20 cellular contexts compared by ENCODE assay signal in the genomic region with DNA sequence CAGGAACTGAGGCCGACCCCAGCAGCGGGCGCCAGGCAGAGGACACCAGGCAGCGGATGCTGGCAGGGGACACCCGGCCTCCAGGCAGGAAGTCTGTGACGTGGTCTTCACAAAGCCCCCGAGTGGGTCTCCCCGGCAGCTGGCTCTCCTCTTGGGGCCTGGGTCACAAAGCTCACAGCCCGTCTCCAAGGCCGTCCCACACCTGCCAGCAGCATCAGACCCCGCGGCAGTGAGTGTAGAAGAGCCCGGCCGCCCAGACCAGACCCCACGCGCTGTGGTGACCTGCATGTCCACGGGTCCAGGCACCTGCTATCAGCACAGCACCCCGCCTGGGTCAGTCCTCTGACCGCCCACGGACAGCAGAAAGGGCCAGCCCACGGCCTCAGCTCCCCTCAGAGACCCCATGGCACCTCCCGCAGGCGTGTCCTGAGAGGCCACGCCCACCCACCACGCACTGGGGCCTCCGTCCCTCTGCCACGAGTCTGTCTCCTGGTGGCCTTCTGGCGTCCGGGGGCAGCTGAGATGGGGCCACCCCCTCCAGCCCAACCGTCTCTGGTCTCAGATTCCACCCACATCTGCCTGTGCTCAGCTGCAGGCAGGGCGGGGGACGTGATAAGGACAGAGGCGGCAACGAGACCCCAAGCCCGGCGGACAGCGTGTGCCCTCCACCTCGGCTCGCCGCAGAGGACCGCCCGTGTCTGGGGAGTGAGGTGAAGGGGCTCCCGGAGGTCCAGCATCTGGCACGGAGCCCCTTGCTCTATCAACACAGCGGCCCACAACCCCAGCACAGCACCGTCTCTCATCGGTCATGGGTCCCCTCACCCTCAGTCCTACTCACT. TPM values are rescaled to one million over a fixed set of nuclear protein-coding genes. Genes with fewer than 3 reads are reported as not detected.
"Had no signal": no experiment of that assay in that cellular context is flagged by ENCODE, and none has a peak within 500 bp of the region (broad histone marks: within the 10 kb centered on the region; RNA-seq: fewer than 3 reads in every experiment).

No MANE protein-coding gene starts in this region.

- H3K4me3 Mint-ChIP-seq: activated B cell treated with CpG ODN at 0.5 μM for 24 hours; activated CD8-positive, alpha-beta memory T cell treated with anti-CD3 and anti-CD28 coated beads, Interleukin-2, amount 10 ng/mL, durations not matched to agents 7 days and 5 days; activated T-cell treated with anti-CD3 and anti-CD28 coated beads, Interleukin-2, amount 50 U/mL, for 4 hours; natural killer cell; stimulated activated naive CD8-positive, alpha-beta T cell treated with anti-CD3 and anti-CD28 coated beads, Interleukin-15, Interleukin-2, amounts not matched to agents 100 ng/mL and 50 ng/mL, for 24 hours had no signal

- FAIRE-seq: colon had no signal

- H3K9me3 ChIP-seq: gastroesophageal sphincter, testis had no signal

- H3K36me3 ChIP-seq: cardiac muscle cell had no signal

- H3K27ac Mint-ChIP-seq: activated B cell treated with CpG ODN at 0.5 μM for 24 hours; activated CD8-positive, alpha-beta memory T cell treated with anti-CD3 and anti-CD28 coated beads, Interleukin-2, amount 10 ng/mL, durations not matched to agents 7 days and 5 days; stimulated activated naive CD8-positive, alpha-beta T cell treated with anti-CD3 and anti-CD28 coated beads, Interleukin-15, Interleukin-2, amounts not matched to agents 100 ng/mL and 50 ng/mL, for 24 hours had no signal

- DNase-seq: activated B cell treated with CpG ODN at 0.5 μM for 24 hours; activated CD4-positive, alpha-beta T cell treated with anti-CD3 and anti-CD28 coated beads, Interleukin-2, amount 50 U/mL, for 1 hour; activated CD8-positive, alpha-beta memory T cell treated with anti-CD3 and anti-CD28 coated beads, Interleukin-2, amount 10 ng/mL, durations not matched to agents 7 days and 5 days; activated gamma-delta T cell; activated T-cell treated with anti-CD3 and anti-CD28 coated beads, Interleukin-2, amount 50 U/mL, for 4 hours; hippocampal formation; kidney glomerular epithelial cell; natural killer cell; nucleus accumbens; stimulated activated CD4-positive, alpha-beta T cell treated with anti-CD3 and anti-CD28 coated beads, Interleukin-2, amount 100 ng/mL, for 24 hours; T-helper 1 cell; testis had no signal

- H3K27me3 Mint-ChIP-seq: activated B cell treated with CpG ODN at 0.5 μM for 24 hours; activated CD8-positive, alpha-beta memory T cell treated with anti-CD3 and anti-CD28 coated beads, Interleukin-2, amount 10 ng/mL, durations not matched to agents 7 days and 5 days; stimulated activated naive CD8-positive, alpha-beta T cell treated with anti-CD3 and anti-CD28 coated beads, Interleukin-15, Interleukin-2, amounts not matched to agents 100 ng/mL and 50 ng/mL, for 24 hours had no signal

- H3K36me3 Mint-ChIP-seq: activated CD8-positive, alpha-beta memory T cell treated with anti-CD3 and anti-CD28 coated beads, Interleukin-2, amount 10 ng/mL, durations not matched to agents 7 days and 5 days; natural killer cell had no signal

- H3K27ac ChIP-seq: cardiac muscle cell had no signal

- H3K9me3 Mint-ChIP-seq: activated B cell treated with CpG ODN at 0.5 μM for 24 hours; activated T-cell treated with anti-CD3 and anti-CD28 coated beads, Interleukin-2, amount 50 U/mL, for 4 hours; natural killer cell; stimulated activated naive CD8-positive, alpha-beta T cell treated with anti-CD3 and anti-CD28 coated beads, Interleukin-15, Interleukin-2, amounts not matched to agents 100 ng/mL and 50 ng/mL, for 24 hours had no signal

- H3K27me3 ChIP-seq: cardiac muscle cell, gastroesophageal sphincter, testis had no signal

- ATAC-seq: activated CD8-positive, alpha-beta memory T cell treated with anti-CD3 and anti-CD28 coated beads, Interleukin-2, amount 10 ng/mL, durations not matched to agents 7 days and 5 days; activated T-cell treated with anti-CD3 and anti-CD28 coated beads, Interleukin-2, amount 50 U/mL, for 4 hours; gastroesophageal sphincter; natural killer cell; sciatic nerve had no signal

- H3K4me1 Mint-ChIP-seq: activated B cell treated with CpG ODN at 0.5 μM for 24 hours had no signal

- H3K4me3 ChIP-seq: cardiac muscle cell, gastroesophageal sphincter, testis had no signal

RNA-seq across cellular contexts. Expression of a gene that starts 52.3 kb away (rescaled TPM):
- total RNA-seq: activated B cell treated with CpG ODN at 0.5 μM for 24 hours; activated CD8-positive, alpha-beta memory T cell treated with anti-CD3 and anti-CD28 coated beads, Interleukin-2, amount 10 ng/mL, durations not matched to agents 7 days and 5 days; activated T-cell treated with anti-CD3 and anti-CD28 coated beads, Interleukin-2, amount 50 U/mL, for 4 hours; natural killer cell; posterior vena cava; sciatic nerve; SK-MEL-5 had no signal
- polyA plus RNA-seq: urinary bladder had no signal
